In genomic region chr5:3896098-3896497, GRCh38 we compare ENCODE assay signal across 30 cellular contexts.
"Had no signal": no experiment of that assay in that cellular context is flagged by ENCODE, and none has a peak within 500 bp of the region (broad histone marks: within the 10 kb centered on the region; RNA-seq: fewer than 3 reads in every experiment).

No MANE protein-coding gene starts in this region.

- H3K4me1 Mint-ChIP-seq: activated B cell treated with CpG ODN at 0.5 μM for 24 hours; activated T-helper 17 cell treated with anti-CD3 and anti-CD28 coated beads, Interleukin-2, amount 50 U/mL, for 72 hours; T-helper 17 cell had no signal

- H3K36me3 Mint-ChIP-seq: activated naive CD8-positive, alpha-beta T cell had no signal

- H3K27me3 ChIP-seq: brain microvascular endothelial cell, cardiac muscle cell, colonic mucosa, esophagus squamous epithelium had no signal

- H3K4me3 ChIP-seq: cardiac muscle cell, colonic mucosa, esophagus squamous epithelium had no signal

- H3K27me3 Mint-ChIP-seq: activated B cell treated with CpG ODN at 0.5 μM for 24 hours; activated CD8-positive, alpha-beta T cell treated with anti-CD3 and anti-CD28 coated beads for 36 hours; activated T-helper 17 cell treated with anti-CD3 and anti-CD28 coated beads, Interleukin-2, amount 50 U/mL, for 72 hours; T-helper 17 cell had no signal

- H3K36me3 ChIP-seq: brain microvascular endothelial cell, cardiac muscle cell, colonic mucosa, esophagus squamous epithelium, WERI-Rb-1 had no signal

- H3K27ac Mint-ChIP-seq: activated B cell treated with CpG ODN at 0.5 μM for 24 hours; activated CD8-positive, alpha-beta T cell treated with anti-CD3 and anti-CD28 coated beads for 36 hours; activated naive CD8-positive, alpha-beta T cell; activated T-helper 17 cell treated with anti-CD3 and anti-CD28 coated beads, Interleukin-2, amount 50 U/mL, for 72 hours; endodermal cell; T-helper 17 cell; T-helper 2 cell treated with Interferon-gamma antibody and Interleukin-4, amounts not matched to agents 5 μg/mL and 100 μg/mL, for 36 hours had no signal

- H3K4me1 ChIP-seq: colonic mucosa, esophagus squamous epithelium had no signal

- DNase-seq: activated B cell treated with CpG ODN at 0.5 μM for 24 hours; activated CD4-positive, alpha-beta T cell treated with anti-CD3 and anti-CD28 coated beads for 48 hours; activated CD4-positive, alpha-beta T cell treated with anti-CD3 and anti-CD28 coated beads, Interleukin-2, amount 50 U/mL, for 1 hour; activated CD4-positive, alpha-beta T cell treated with anti-CD3 and anti-CD28 coated beads, Interleukin-2, amount 50 U/mL, for 48 hours; activated CD8-positive, alpha-beta memory T cell treated with anti-CD3 and anti-CD28 coated beads for 24 hours; activated CD8-positive, alpha-beta T cell treated with anti-CD3 and anti-CD28 coated beads for 36 hours; activated effector memory CD4-positive, alpha-beta T cell treated with Interleukin-2 at 50 U/mL for 16 hours; activated gamma-delta T cell treated with Interleukin-2 at 50 U/mL for 16 hours; activated naive CD4-positive, alpha-beta T cell treated with anti-CD3 and anti-CD28 coated beads, Interleukin-2, amount 50 U/mL, for 16 hours; activated naive CD4-positive, alpha-beta T cell treated with Interleukin-2 at 50 U/mL for 16 hours; activated T-cell treated with anti-CD3 and anti-CD28 coated beads, Interleukin-2, amount 50 U/mL, for 4 hours; amniotic stem cell; anterior cingulate cortex; brain microvascular endothelial cell; central memory CD4-positive, alpha-beta T cell; cerebellar nuclear complex; colonic mucosa; effector memory CD4-positive, alpha-beta T cell; endodermal cell; esophagus squamous epithelium; head of caudate nucleus; hippocampal formation; T-helper 17 cell; T1000; WERI-Rb-1 had no signal

- H3K4me3 Mint-ChIP-seq: activated B cell treated with CpG ODN at 0.5 μM for 24 hours; activated CD8-positive, alpha-beta T cell treated with anti-CD3 and anti-CD28 coated beads for 36 hours; activated naive CD8-positive, alpha-beta T cell; activated T-cell treated with anti-CD3 and anti-CD28 coated beads, Interleukin-2, amount 50 U/mL, for 4 hours; activated T-helper 17 cell treated with anti-CD3 and anti-CD28 coated beads, Interleukin-2, amount 50 U/mL, for 72 hours; endodermal cell; T-helper 17 cell; T-helper 2 cell treated with Interferon-gamma antibody and Interleukin-4, amounts not matched to agents 5 μg/mL and 100 μg/mL, for 36 hours had no signal

- H3K9me3 ChIP-seq: colonic mucosa, esophagus squamous epithelium had no signal

- H3K27ac ChIP-seq: brain microvascular endothelial cell, cardiac muscle cell, colonic mucosa, esophagus squamous epithelium, WERI-Rb-1 had no signal

- ATAC-seq: activated CD4-positive, CD25-positive, alpha-beta regulatory T cell treated with anti-CD3 and anti-CD28 coated beads, Interleukin-2, amount 50 U/mL, for 24 hours; activated CD8-positive, alpha-beta T cell treated with anti-CD3 and anti-CD28 coated beads for 36 hours; activated T-cell treated with anti-CD3 and anti-CD28 coated beads, Interleukin-2, amount 50 U/mL, for 4 hours; activated T-helper 17 cell treated with anti-CD3 and anti-CD28 coated beads, Interleukin-2, amount 50 U/mL, for 72 hours; T-helper 17 cell had no signal
